21 cellular contexts compared by ENCODE assay signal in genomic region chr13:102951808-102952207, GRCh38.
DNase-seq lines count a peak whose midpoint lies in the region; ATAC-seq and TF ChIP-seq lines count a peak whose summit lies in the region.
"Had no signal": no experiment of that assay in that cellular context is flagged by ENCODE, and none has a peak within 500 bp of the region (broad histone marks: within the 10 kb centered on the region; RNA-seq: fewer than 3 reads in every experiment).

No MANE protein-coding gene starts in this region.

- H3K36me3 Mint-ChIP-seq in T-helper 2 cell treated with Interferon-gamma antibody and Interleukin-4, amounts not matched to agents 5 μg/mL and 100 μg/mL, for 36 hours (ENCODE audit: low read depth) = no peaks in the 10 kb centered on the region
- H3K36me3 Mint-ChIP-seq: CD4-positive, CD25-positive, alpha-beta regulatory T cell; CD8-positive, alpha-beta T cell had no signal

- no peaks in the 10 kb centered on the region for H3K9me3 Mint-ChIP-seq in T-helper 2 cell treated with Interferon-gamma antibody and Interleukin-4, amounts not matched to agents 5 μg/mL and 100 μg/mL, for 36 hours
- H3K9me3 Mint-ChIP-seq: CD4-positive, CD25-positive, alpha-beta regulatory T cell; CD8-positive, alpha-beta T cell had no signal

- ATAC-seq in left ventricle myocardium superior = peak; percentile 38
- ATAC-seq: CD8-positive, alpha-beta T cell; GM12878 had no signal

- H3K4me1 Mint-ChIP-seq in T-helper 2 cell treated with Interferon-gamma antibody and Interleukin-4, amounts not matched to agents 5 μg/mL and 100 μg/mL, for 36 hours (ENCODE audit: low read depth) = no peaks in the 10 kb centered on the region
- H3K4me1 Mint-ChIP-seq: B cell; CD4-positive, CD25-positive, alpha-beta regulatory T cell had no signal

- no peaks in the 10 kb centered on the region for H3K27me3 ChIP-seq in cardiac muscle cell
- H3K27me3 ChIP-seq: BLaER1 had no signal

- H3K4me1 ChIP-seq in cardiac muscle cell (ENCODE audit: low read depth) = peaks cover 27% of the 10 kb centered on the region
- H3K4me1 ChIP-seq: Caco-2 had no signal

- no peaks in the 10 kb centered on the region for H3K36me3 ChIP-seq in cardiac muscle cell
- H3K36me3 ChIP-seq: BLaER1, HAP-1 had no signal

- no peak overlapping the region for H3K4me3 ChIP-seq in cardiac muscle cell
- H3K4me3 ChIP-seq: BLaER1, GM12878, GM23248, HAP-1 had no signal

- peak overlapping the region; percentile 34 for H3K27ac ChIP-seq in cardiac muscle cell
- H3K27ac ChIP-seq: 22Rv1, BLaER1, C4-2B, GM23248 had no signal

- H3K9me3 ChIP-seq in cardiac muscle cell (ENCODE audit: low read depth) = no peaks in the 10 kb centered on the region
- H3K9me3 ChIP-seq: BLaER1, Caco-2, HAP-1 had no signal

- DNase-seq in activated gamma-delta T cell (lab: John Stamatoyannopoulos, UW) (peak; percentile 3), activated gamma-delta T cell treated with Interleukin-2 at 50 U/mL for 16 hours (no peak), cardiac muscle cell (ENCODE audit: low read depth in 1 of 2, low spot score in 1 of 2) (peak in 1 of 2 donors; percentile 58), cardiac septum (ENCODE audit: low spot score) (no peak), left ventricle myocardium superior (peak; percentile 27), DMS79 treated with DMSO at 0.1 percent for 48 hours (lab: John Stamatoyannopoulos, UW) (no peak), D341Med (ENCODE audit: low spot score) (no peak)
- no peak for DNase-seq in T-helper 2 cell treated with Interferon-gamma antibody and Interleukin-4, amounts not matched to agents 5 μg/mL and 100 μg/mL, for 36 hours (ENCODE audit: low spot score)
- DNase-seq: Caco-2; CD4-positive, CD25-positive, alpha-beta regulatory T cell; CD8-positive, alpha-beta T cell; DMS53; DND-41; GM23248; HFFc6 had no signal

- TF ChIP-seq CTCF in cardiac muscle cell (IDR thresholded peaks at IDR 0.05; ENCODE audit: low read depth, low read length) = no peak

- H3K4me3 Mint-ChIP-seq in T-helper 2 cell treated with Interferon-gamma antibody and Interleukin-4, amounts not matched to agents 5 μg/mL and 100 μg/mL, for 36 hours = no peak overlapping the region
- H3K4me3 Mint-ChIP-seq: B cell; CD4-positive, CD25-positive, alpha-beta regulatory T cell; CD8-positive, alpha-beta T cell; HFFc6 had no signal

- H3K27me3 Mint-ChIP-seq in T-helper 2 cell treated with Interferon-gamma antibody and Interleukin-4, amounts not matched to agents 5 μg/mL and 100 μg/mL, for 36 hours (ENCODE audit: low read depth) = no peaks in the 10 kb centered on the region
- H3K27me3 Mint-ChIP-seq: B cell; CD4-positive, CD25-positive, alpha-beta regulatory T cell had no signal

- intact Hi-C loops in cardiac septum (cut with DNase I) (no loop called here), left ventricle myocardium superior (cut with micrococcal nuclease) (no loop called here)

- no peak overlapping the region for H3K27ac Mint-ChIP-seq in T-helper 2 cell treated with Interferon-gamma antibody and Interleukin-4, amounts not matched to agents 5 μg/mL and 100 μg/mL, for 36 hours
- H3K27ac Mint-ChIP-seq: B cell; CD8-positive, alpha-beta T cell; HFFc6 had no signal

Comparison
In these comparisons a context has a peak if more than half of its experiments do, and no peak if none do; other contexts are left out.
1. DNase-seq: peak in activated gamma-delta T cell (single experiment) and left ventricle myocardium superior (single experiment); none in activated gamma-delta T cell treated with Interleukin-2 at 50 U/mL for 16 hours (single experiment), cardiac septum (single experiment), T-helper 2 cell treated with Interferon-gamma antibody and Interleukin-4, amounts not matched to agents 5 μg/mL and 100 μg/mL, for 36 hours (single experiment), DMS79 treated with DMSO at 0.1 percent for 48 hours (single experiment) and D341Med (single experiment).